In the genomic region with DNA sequence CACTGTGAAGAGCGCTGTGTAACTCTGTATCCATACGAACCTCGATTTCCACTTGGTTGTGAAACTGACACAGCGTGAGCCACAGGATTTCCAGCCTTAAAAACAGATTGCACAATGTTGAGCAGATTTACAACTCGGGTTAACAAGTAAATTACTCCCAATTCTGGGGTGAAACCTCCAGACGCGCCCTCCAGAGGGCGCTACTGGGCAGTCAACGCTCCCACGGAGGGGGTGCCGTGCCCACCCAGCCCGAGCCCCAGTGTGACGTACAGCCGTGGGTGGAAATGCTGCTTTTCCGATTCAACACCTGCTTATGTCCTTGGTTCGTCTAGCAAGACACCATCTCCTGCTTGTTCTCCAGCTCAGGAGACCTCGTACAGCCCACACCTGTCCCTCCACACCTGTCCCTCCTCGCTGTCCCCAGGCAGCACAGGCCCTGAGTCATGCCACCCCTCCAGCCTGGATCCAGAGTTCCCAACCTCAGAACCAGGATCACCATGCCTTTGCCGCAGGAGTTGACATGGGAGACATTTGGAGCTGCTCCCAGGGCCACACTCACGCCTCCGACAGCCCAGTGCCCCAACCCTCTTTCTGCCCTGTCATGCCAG, we compare ENCODE assay signal across 8 cellular contexts.
A peak's percentile ranks its signal among the peaks of the same experiment; 100 is the strongest.
DNase-seq lines count a peak whose midpoint lies in the region; TF ChIP-seq lines count a peak whose summit lies in the region.

No MANE protein-coding gene starts in this region.

- H3K79me2 ChIP-seq in OCI-LY3 (ENCODE audit: low read length), result peaks cover 58% of the 10 kb centered on the region

- no peaks in the 10 kb centered on the region for H3K27me3 ChIP-seq in OCI-LY3 (ENCODE audit: low read depth, low read length)

- peaks cover 59% of the 10 kb centered on the region for H3K36me3 ChIP-seq in OCI-LY3 (replicated peaks; ENCODE audit: low read depth, low read length)

- H3K9me3 ChIP-seq in OCI-LY3 (ENCODE audit: insufficient read depth, low read length), result no peaks in the 10 kb centered on the region

- H3K4me3 ChIP-seq in OCI-LY3 (ENCODE audit: low read length), result no peak overlapping the region; the same call in 1 of the 2 replicates

- TF ChIP-seq CTCF in OCI-LY3 (IDR thresholded peaks at IDR 0.05; ENCODE audit: low read depth, low read length), result peak; percentile 76

- no peak overlapping the region for H2AFZ ChIP-seq in OCI-LY3 (ENCODE audit: low read depth, low read length)

- peaks cover 62% of the 10 kb centered on the region for H3K4me1 ChIP-seq in OCI-LY3 (ENCODE audit: low read length)

- DNase-seq in NCI-H82 (lab: John Stamatoyannopoulos, UW) (peak; percentile 32), NCI-H82 treated with DMSO at 0.1 percent for 48 hours (lab: John Stamatoyannopoulos, UW; ENCODE audit: unreplicated experiment) (no peak), amniotic epithelial cell (ENCODE audit: low read depth) (peak; percentile 97), iPS-NIHi11 (ENCODE audit: low spot score) (peak; percentile 88), EL (no peak), foreskin melanocyte (no peak)
- DNase-seq in stimulated activated CD4-positive, alpha-beta T cell treated with anti-CD3 and anti-CD28 coated beads, Interleukin-2, amount 100 ng/mL, for 48 hours, result peak; percentile 36 to 37

- H3K27ac ChIP-seq in OCI-LY3 (ENCODE audit: low read length), result peak overlapping the region; percentile 90

- H3K9ac ChIP-seq in OCI-LY3 (ENCODE audit: low read length), result peak overlapping the region; percentile 67

- H4K20me1 ChIP-seq in OCI-LY3 (ENCODE audit: insufficient read depth, low read length), result no peaks in the 10 kb centered on the region

- H3K4me2 ChIP-seq in OCI-LY3 (ENCODE audit: low read length), result peak overlapping the region; percentile 51

Comparison
In these comparisons a context has a peak if more than half of its experiments do, and no peak if none do; other contexts are left out.
1. DNase-seq: peak in NCI-H82 (single experiment), amniotic epithelial cell (single experiment), iPS-NIHi11 (single experiment) and stimulated activated CD4-positive, alpha-beta T cell treated with anti-CD3 and anti-CD28 coated beads, Interleukin-2, amount 100 ng/mL, for 48 hours (2 of 2); none in NCI-H82 treated with DMSO at 0.1 percent for 48 hours (single experiment), EL (single experiment) and foreskin melanocyte (single experiment).